ENCODE assay signal across 13 cellular contexts in the genomic region with DNA sequence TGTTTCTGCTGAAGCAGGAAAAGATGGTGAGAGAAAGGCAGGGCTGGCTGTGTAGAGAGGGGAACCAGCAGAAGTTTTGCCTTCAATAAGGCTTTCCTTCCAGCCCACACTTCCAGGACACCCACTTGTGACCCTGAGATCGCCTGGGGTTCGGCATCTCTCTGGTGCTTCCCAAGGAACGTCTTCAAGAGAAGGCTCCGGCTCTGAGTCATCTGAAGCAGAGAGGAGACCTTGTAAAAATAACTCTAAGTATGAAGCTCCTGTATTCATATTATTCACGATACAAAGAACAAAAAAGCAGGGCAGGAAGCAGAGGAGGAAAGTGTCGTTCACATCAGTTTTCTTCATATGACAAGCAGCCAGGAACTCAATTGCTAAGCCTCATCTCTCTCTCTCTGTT.
DNase-seq lines count a peak whose midpoint lies in the region; ATAC-seq and TF ChIP-seq lines count a peak whose summit lies in the region.
"Had no signal": no experiment of that assay in that cellular context is flagged by ENCODE, and none has a peak within 500 bp of the region (broad histone marks: within the 10 kb centered on the region; RNA-seq: fewer than 3 reads in every experiment).

No MANE protein-coding gene starts in this region.

- H3K27me3 ChIP-seq in HCT116 (ENCODE audit: insufficient read depth, low read length): no peaks in the 10 kb centered on the region

- peaks cover 35 to 39% of the 10 kb centered on the region in 2 donors for H3K4me1 Mint-ChIP-seq in natural killer cell

- H3K27me3 Mint-ChIP-seq in natural killer cell (ENCODE audit: low read depth in 2 of 2): no peaks in the 10 kb centered on the region
- H3K27me3 Mint-ChIP-seq: central memory CD8-positive, alpha-beta T cell had no signal

- H3K36me3 Mint-ChIP-seq in natural killer cell: no peaks in the 10 kb centered on the region

- TF ChIP-seq CTCF in HCT116 (IDR thresholded peaks at IDR 0.05 in 2 of 3, conservative IDR thresholded peaks at IDR 0.05 in 1 of 3; ENCODE audit: borderline replicate concordance in 1 of 3, insufficient read depth in 1 of 3, low read depth in 2 of 3, low read length in 2 of 3): no peak
- TF ChIP-seq CTCF in natural killer cell (IDR thresholded peaks at IDR 0.05): no peak

- ATAC-seq in HCT116: no peak
- ATAC-seq in natural killer cell: no peak
- ATAC-seq in GM19023 (IDR thresholded peaks at IDR 0.05; ENCODE audit: unreplicated experiment): no peak
- no peak for ATAC-seq in esophagus mucosa
- no peak for ATAC-seq in HG02642 (IDR thresholded peaks at IDR 0.05; ENCODE audit: poor library complexity, unreplicated experiment)

- H3K79me2 ChIP-seq in HCT116 (ENCODE audit: insufficient read depth, low read length): no peaks in the 10 kb centered on the region

- peaks cover 0 to 2% of the 10 kb centered on the region in 2 donors for H3K9me3 Mint-ChIP-seq in natural killer cell
- H3K9me3 Mint-ChIP-seq: central memory CD8-positive, alpha-beta T cell had no signal

- H3K27ac ChIP-seq in HCT116 (ENCODE audit: low read depth, low read length): peak overlapping the region; percentile 53
- peak overlapping the region; percentile 88 for H3K27ac ChIP-seq in caudate nucleus (ENCODE audit: low read depth, low read length)
- H3K27ac ChIP-seq: parathyroid adenoma had no signal

- H3K4me2 ChIP-seq in HCT116 (ENCODE audit: low read length): peak overlapping the region; percentile 72

- H2AFZ ChIP-seq in HCT116 (ENCODE audit: low read depth, low read length, poor library complexity, severe bottlenecking): no peak overlapping the region
- H2AFZ ChIP-seq: parathyroid adenoma had no signal

- DNase-seq in AG08396 (ENCODE audit: low spot score) (peak; percentile 46), HCT116 (ENCODE audit: low read depth, low spot score) (no peak), caudate nucleus (lab: John Stamatoyannopoulos, UW) (peak in 43 of 61 donors; percentile 6 to 89 (median 35)), natural killer cell (no peak), medulla oblongata (ENCODE audit: extremely low spot score) (no peak)
- DNase-seq: activated CD4-positive, alpha-beta T cell treated with anti-CD3 and anti-CD28 coated beads, Interleukin-2, amount 50 U/mL, for 4 hours; NCI-H1694; RPMI8226 had no signal

- intact Hi-C loops in HCT116 (cut with micrococcal nuclease): no loop called here
- intact Hi-C loops in natural killer cell (cut with micrococcal nuclease): no loop called here

- peak overlapping the region; percentile 39 for H3K9ac ChIP-seq in HCT116 (ENCODE audit: low read length)
- H3K9ac ChIP-seq: parathyroid adenoma had no signal

- CTCF ChIA-PET in HCT116 (lab: Charles Lee): interaction anchor here (1.9 kb wide), 1 partner anchor 235 kb away, joined by 6 read pairs; no protein-coding TSS in a partner anchor

- no peaks in the 10 kb centered on the region for H3K36me3 ChIP-seq in HCT116 (ENCODE audit: control insufficient read depth in 1 of 2, insufficient read depth in 2 of 2, low read length in 2 of 2)

- H4K20me1 ChIP-seq in HCT116 (ENCODE audit: insufficient read depth): no peaks in the 10 kb centered on the region

- no peaks in the 10 kb centered on the region for H3K9me3 ChIP-seq in HCT116 (ENCODE audit: control insufficient read depth in 1 of 2, insufficient read depth in 1 of 2, low read depth in 1 of 2, low read length in 2 of 2)

- H3K4me3 Mint-ChIP-seq in natural killer cell: no peak overlapping the region
- H3K4me3 Mint-ChIP-seq: central memory CD8-positive, alpha-beta T cell had no signal

- TF ChIP-seq RAD21 in HCT116 (IDR thresholded peaks at IDR 0.05; ENCODE audit: low read depth): no peak

- no peaks in the 10 kb centered on the region for H3K9me2 ChIP-seq in HCT116 (ENCODE audit: insufficient read depth)

- no peak for TF ChIP-seq POLR2A in HCT116 (IDR thresholded peaks at IDR 0.05; ENCODE audit: borderline replicate concordance, extremely low read depth, insufficient read depth, insufficient read length)

- peaks cover 56 to 68% of the 10 kb centered on the region in 2 experiments for H3K4me1 ChIP-seq in HCT116 (ENCODE audit: control insufficient read depth in 1 of 2, insufficient read depth in 2 of 2, low read length in 2 of 2)
- H3K4me1 ChIP-seq: parathyroid adenoma had no signal

- POLR2A ChIA-PET in HCT116 (lab: Charles Lee): no interaction called here

- RAD21 ChIA-PET in HCT116 (lab: Charles Lee; ENCODE audit: low non-redundant PET in 1 of 2, low total read pairs in 2 of 2, uncharacterized antibody in 2 of 2, unreplicated experiment in 2 of 2): interaction anchor here in 1 of 2 experiments (0.6 kb wide), 1 partner anchor 18 kb away, joined by 5 read pairs; no protein-coding TSS in a partner anchor

- no TSS peak for BruUV-seq in HCT116 (replicated peaks; lab: Mats Ljungman, UMichigan)

- peak overlapping the region in 1 of 2 experiments; percentile 29; a peak in 3 of 4 replicates for H3K4me3 ChIP-seq in HCT116 (replicated peaks in 1 of 2; ENCODE audit: low read depth in 1 of 2, low read length in 2 of 2)

- peak overlapping the region; percentile 23 to 64 for H3K27ac Mint-ChIP-seq in natural killer cell

TF ChIP-seq in HCT116, 20 proteins besides CTCF, POLR2A, EP300 and RAD21:
- TF ChIP-seq EGR1 (IDR thresholded peaks at IDR 0.05; ENCODE audit: low read depth) (0 out of 2 replicates have a peak, but pooled peaks have one; percentile 21), POLR2AphosphoS5 (IDR thresholded peaks at IDR 0.05; ENCODE audit: low read depth, low read length) (no peak), FOSL1 (IDR thresholded peaks at IDR 0.05; ENCODE audit: low read depth) (peak; percentile 47; the same call in 1 of the 2 replicates)

Comparison
In these comparisons a context has a peak if more than half of its experiments do, and no peak if none do; other contexts are left out.
1. DNase-seq: peak in AG08396 (single experiment) and caudate nucleus (43 of 61); none in HCT116 (single experiment), natural killer cell (single experiment) and medulla oblongata (single experiment).